ENCODE assay signal across 29 cellular contexts in genomic region chrX:139094671-139095592, GRCh38.
DNase-seq lines count a peak whose midpoint lies in the region; TF ChIP-seq lines count a peak whose summit lies in the region.
"Had no signal": no experiment of that assay in that cellular context is flagged by ENCODE, and none has a peak within 500 bp of the region (broad histone marks: within the 10 kb centered on the region; RNA-seq: fewer than 3 reads in every experiment).

No MANE protein-coding gene starts in this region.

- H3K4me1 Mint-ChIP-seq in MCF 10A (ENCODE audit: insufficient read depth, unreplicated experiment) = no peaks in the 10 kb centered on the region
- H3K4me1 Mint-ChIP-seq in CD8-positive, alpha-beta memory T cell = no peaks in the 10 kb centered on the region
- H3K4me1 Mint-ChIP-seq: activated CD4-positive, alpha-beta T cell treated with anti-CD3 and anti-CD28 coated beads, Interleukin-2, amount 10 ng/mL, durations not matched to agents 7 days and 5 days; activated CD8-positive, alpha-beta memory T cell treated with anti-CD3 and anti-CD28 coated beads, Interleukin-2, amount 10 ng/mL, durations not matched to agents 7 days and 5 days; CD4-positive, alpha-beta memory T cell; immature natural killer cell; naive thymus-derived CD8-positive, alpha-beta T cell; stimulated activated naive CD8-positive, alpha-beta T cell treated with anti-CD3 and anti-CD28 coated beads, Interleukin-15, amount 100 ng/mL, for 72 hours; WTC11 had no signal

- H2AFZ ChIP-seq in mammary epithelial cell (ENCODE audit: low read depth, low read length) = no peak overlapping the region

- TF ChIP-seq CTCF in mammary epithelial cell (conservative IDR thresholded peaks at IDR 0.05 in 1 of 2, IDR thresholded peaks at IDR 0.05 in 1 of 2; ENCODE audit: extremely low read depth in 1 of 2, insufficient read depth in 1 of 2, low read depth in 1 of 2, low read length in 2 of 2) = no peak
- no peak for TF ChIP-seq CTCF in MCF 10A (IDR thresholded peaks at IDR 0.05; ENCODE audit: unreplicated experiment)

- H3K27ac Mint-ChIP-seq in MCF 10A (ENCODE audit: low read depth, unreplicated experiment) = no peak overlapping the region
- no peak overlapping the region for H3K27ac Mint-ChIP-seq in CD8-positive, alpha-beta memory T cell
- H3K27ac Mint-ChIP-seq: activated CD4-positive, alpha-beta T cell treated with anti-CD3 and anti-CD28 coated beads, Interleukin-2, amount 10 ng/mL, durations not matched to agents 7 days and 5 days; activated CD8-positive, alpha-beta memory T cell treated with anti-CD3 and anti-CD28 coated beads, Interleukin-2, amount 10 ng/mL, durations not matched to agents 7 days and 5 days; CD4-positive, alpha-beta memory T cell; immature natural killer cell; naive thymus-derived CD8-positive, alpha-beta T cell; stimulated activated naive CD8-positive, alpha-beta T cell treated with anti-CD3 and anti-CD28 coated beads, Interleukin-15, amount 100 ng/mL, for 72 hours; WTC11 had no signal

- H3K4me3 ChIP-seq in mammary epithelial cell (replicated peaks in 1 of 3; ENCODE audit: insufficient read depth in 1 of 3, low read depth in 2 of 3, low read length in 3 of 3) = no peak overlapping the region
- H3K4me3 ChIP-seq in CD8-positive, alpha-beta memory T cell (ENCODE audit: low read length) = no peak overlapping the region
- H3K4me3 ChIP-seq: skin epidermis, thyroid gland had no signal

- no peaks in the 10 kb centered on the region for H4K20me1 ChIP-seq in mammary epithelial cell (ENCODE audit: insufficient read depth, low read length)

- no peak overlapping the region for H3K4me3 Mint-ChIP-seq in MCF 10A (ENCODE audit: unreplicated experiment)
- H3K4me3 Mint-ChIP-seq in CD8-positive, alpha-beta memory T cell = no peak overlapping the region
- H3K4me3 Mint-ChIP-seq: activated CD4-positive, alpha-beta T cell treated with anti-CD3 and anti-CD28 coated beads, Interleukin-2, amount 10 ng/mL, durations not matched to agents 7 days and 5 days; activated CD8-positive, alpha-beta memory T cell treated with anti-CD3 and anti-CD28 coated beads, Interleukin-2, amount 10 ng/mL, durations not matched to agents 7 days and 5 days; CD4-positive, alpha-beta memory T cell; immature natural killer cell; naive thymus-derived CD8-positive, alpha-beta T cell; stimulated activated naive CD8-positive, alpha-beta T cell treated with anti-CD3 and anti-CD28 coated beads, Interleukin-15, amount 100 ng/mL, for 72 hours; WTC11 had no signal

- no peaks in the 10 kb centered on the region for H3K36me3 Mint-ChIP-seq in MCF 10A (ENCODE audit: insufficient read depth, unreplicated experiment)
- H3K36me3 Mint-ChIP-seq in CD8-positive, alpha-beta memory T cell = no peaks in the 10 kb centered on the region
- H3K36me3 Mint-ChIP-seq: activated CD8-positive, alpha-beta memory T cell treated with anti-CD3 and anti-CD28 coated beads, Interleukin-2, amount 10 ng/mL, durations not matched to agents 7 days and 5 days; CD4-positive, alpha-beta memory T cell; immature natural killer cell; naive thymus-derived CD8-positive, alpha-beta T cell; WTC11 had no signal

- no peaks in the 10 kb centered on the region for H3K36me3 ChIP-seq in mammary epithelial cell (ENCODE audit: insufficient read depth, low read length)
- H3K36me3 ChIP-seq in CD8-positive, alpha-beta memory T cell (ENCODE audit: insufficient read depth, low read length) = no peaks in the 10 kb centered on the region
- H3K36me3 ChIP-seq: thyroid gland had no signal

- dilution Hi-C loops in mammary epithelial cell (cut with HindIII; ENCODE audit: low sequenced_read_pairs) = no loop called here

- H3K27ac ChIP-seq in mammary epithelial cell (ENCODE audit: insufficient read depth, low read depth, low read length) = no peak overlapping the region
- no peak overlapping the region for H3K27ac ChIP-seq in CD8-positive, alpha-beta memory T cell (ENCODE audit: low read depth, low read length)
- H3K27ac ChIP-seq: epithelial cell of prostate, foreskin keratinocyte, KMS-11, skin epidermis, thyroid gland had no signal

- no peaks in the 10 kb centered on the region for H3K9me3 ChIP-seq in mammary epithelial cell (replicated peaks; ENCODE audit: insufficient read depth, low read length)
- no peaks in the 10 kb centered on the region for H3K9me3 ChIP-seq in CD8-positive, alpha-beta memory T cell (ENCODE audit: low read length)
- H3K9me3 ChIP-seq: thyroid gland had no signal

- H3K9ac ChIP-seq in mammary epithelial cell (ENCODE audit: insufficient read depth, low read length) = no peak overlapping the region
- H3K9ac ChIP-seq: KMS-11 had no signal

- H3K27me3 ChIP-seq in mammary epithelial cell (ENCODE audit: insufficient read depth, low read length) = no peaks in the 10 kb centered on the region
- no peaks in the 10 kb centered on the region for H3K27me3 ChIP-seq in CD8-positive, alpha-beta memory T cell (ENCODE audit: insufficient read depth, low read length, poor library complexity, severe bottlenecking)
- H3K27me3 ChIP-seq: foreskin keratinocyte, thyroid gland had no signal

- in situ Hi-C loops in mammary epithelial cell (cut with MboI; ENCODE audit: low sequenced_read_pairs in 2 of 2) = no loop called here

- H3K79me2 ChIP-seq in mammary epithelial cell (ENCODE audit: insufficient read depth, low read length) = no peaks in the 10 kb centered on the region

- intact Hi-C loops in mammary epithelial cell (cut with micrococcal nuclease) = no loop called here
- intact Hi-C loops in MCF 10A (cut with micrococcal nuclease) = no loop called here

- H3K9me3 Mint-ChIP-seq in MCF 10A (ENCODE audit: unreplicated experiment) = peaks cover 9% of the 10 kb centered on the region
- peaks cover 0 to 2% (median 0%) of the 10 kb centered on the region in 5 donors for H3K9me3 Mint-ChIP-seq in CD8-positive, alpha-beta memory T cell
- H3K9me3 Mint-ChIP-seq: activated CD4-positive, alpha-beta T cell treated with anti-CD3 and anti-CD28 coated beads, Interleukin-2, amount 10 ng/mL, durations not matched to agents 7 days and 5 days; immature natural killer cell; naive thymus-derived CD8-positive, alpha-beta T cell; stimulated activated naive CD8-positive, alpha-beta T cell treated with anti-CD3 and anti-CD28 coated beads, Interleukin-15, amount 100 ng/mL, for 72 hours; WTC11 had no signal

- DNase-seq in mammary epithelial cell (peak; percentile 57), MCF 10A (ENCODE audit: unreplicated experiment) (no peak), T1000 (lab: John Stamatoyannopoulos, UW) (peak; percentile 0), islet precursor cell (peak; percentile 80), cerebellar cortex (ENCODE audit: low spot score) (no peak), cerebellar nuclear complex (lab: John Stamatoyannopoulos, UW) (no peak)
- DNase-seq in stimulated activated CD4-positive, alpha-beta T cell treated with anti-CD3 and anti-CD28 coated beads, Interleukin-12 subunit alpha, Interleukin-12 subunit beta, amount 100 ng/mL, for 4 hours = no peak
- no peak for DNase-seq in CD8-positive, alpha-beta memory T cell
- DNase-seq: 8988T; activated CD4-positive, alpha-beta T cell treated with anti-CD3 and anti-CD28 coated beads, Interleukin-2, amount 10 ng/mL, durations not matched to agents 7 days and 5 days; activated CD8-positive, alpha-beta memory T cell treated with anti-CD3 and anti-CD28 coated beads, Interleukin-2, amount 10 ng/mL, durations not matched to agents 7 days and 5 days; activated naive CD4-positive, alpha-beta T cell treated with Interleukin-2 at 50 U/mL for 16 hours; activated T-cell treated with anti-CD3 and anti-CD28 coated beads, Interleukin-2, amount 50 U/mL, for 48 hours; CD4-positive, alpha-beta memory T cell; effector CD4-positive, alpha-beta T cell; GF-D8; immature natural killer cell; midbrain; naive thymus-derived CD8-positive, alpha-beta T cell; NCI-H1436 treated with DMSO at 0.1 percent for 48 hours; stimulated activated CD8-positive, alpha-beta memory T cell treated with anti-CD3 and anti-CD28 coated beads, Interleukin-4, amount 100 ng/mL, for 48 hours; stimulated activated naive CD8-positive, alpha-beta T cell treated with anti-CD3 and anti-CD28 coated beads, Interleukin-15, amount 100 ng/mL, for 72 hours; T-helper 9 cell; thyroid gland had no signal

- H3K27me3 Mint-ChIP-seq in MCF 10A (ENCODE audit: insufficient read depth, unreplicated experiment) = no peaks in the 10 kb centered on the region
- H3K27me3 Mint-ChIP-seq in CD8-positive, alpha-beta memory T cell = no peaks in the 10 kb centered on the region
- H3K27me3 Mint-ChIP-seq: activated CD4-positive, alpha-beta T cell treated with anti-CD3 and anti-CD28 coated beads, Interleukin-2, amount 10 ng/mL, durations not matched to agents 7 days and 5 days; activated CD8-positive, alpha-beta memory T cell treated with anti-CD3 and anti-CD28 coated beads, Interleukin-2, amount 10 ng/mL, durations not matched to agents 7 days and 5 days; CD4-positive, alpha-beta memory T cell; naive thymus-derived CD8-positive, alpha-beta T cell; stimulated activated naive CD8-positive, alpha-beta T cell treated with anti-CD3 and anti-CD28 coated beads, Interleukin-15, amount 100 ng/mL, for 72 hours had no signal

- CTCF ChIA-PET in mammary epithelial cell (lab: Charles Lee; ENCODE audit: low non-redundant PET) (no interaction called here), MCF 10A (lab: Yijun Ruan, JAX) (interaction anchor here (0.6 to 0.7 kb wide), 2 partner anchors 21 to 328 kb away, joined by 3 read pairs; no protein-coding TSS in a partner anchor)
- CTCF ChIA-PET in CD8-positive, alpha-beta memory T cell (lab: Charles Lee) = no interaction called here

- POLR2A ChIA-PET in MCF 10A (lab: Yijun Ruan, JAX) = interaction anchor here (1.0 kb wide), 1 partner anchor 12 kb away, joined by 4 read pairs; no protein-coding TSS in a partner anchor
- POLR2A ChIA-PET in CD8-positive, alpha-beta memory T cell (lab: Charles Lee) = no interaction called here

- no peaks in the 10 kb centered on the region for H3K4me1 ChIP-seq in mammary epithelial cell (ENCODE audit: insufficient read depth, low read length)
- no peaks in the 10 kb centered on the region for H3K4me1 ChIP-seq in CD8-positive, alpha-beta memory T cell (ENCODE audit: insufficient read depth, low read length)
- H3K4me1 ChIP-seq: foreskin keratinocyte, thyroid gland had no signal

- 34% methylated on average over 5 of the region's 6 CpGs for WGBS in mammary epithelial cell (ENCODE audit: low coverage, missing lambda C conversion rate)

- no TSS peak for BruUV-seq in mammary epithelial cell (replicated peaks; lab: Mats Ljungman, UMichigan)
- no TSS peak for BruUV-seq in MCF 10A (replicated peaks; lab: Mats Ljungman, UMichigan)

- no peak overlapping the region for H3K4me2 ChIP-seq in mammary epithelial cell (ENCODE audit: insufficient read depth, low read depth, low read length)
- H3K4me2 ChIP-seq: KMS-11 had no signal

Comparison
In these comparisons a context has a peak if more than half of its experiments do, and no peak if none do; other contexts are left out.
1. DNase-seq: peak in mammary epithelial cell (single experiment), T1000 (single experiment) and islet precursor cell (single experiment); none in MCF 10A (single experiment), stimulated activated CD4-positive, alpha-beta T cell treated with anti-CD3 and anti-CD28 coated beads, Interleukin-12 subunit alpha, Interleukin-12 subunit beta, amount 100 ng/mL, for 4 hours (single experiment), CD8-positive, alpha-beta memory T cell (0 of 5), cerebellar cortex (single experiment) and cerebellar nuclear complex (0 of 2).